1 cellular context compared by ENCODE assay signal in genomic region chr22:36368359-36368983, GRCh38.
TF ChIP-seq lines count a peak whose summit lies in the region.

No MANE protein-coding gene starts in this region.

TF ChIP-seq in H1, 55 proteins besides CTCF, POLR2A, EP300 and RAD21 (continued from another document):
- TF ChIP-seq NANOG (IDR thresholded peaks at IDR 0.05; ENCODE audit: insufficient read depth, low read depth, low read length, poor library complexity, severe bottlenecking) = peak; percentile 69
- no peak; the same call in 1 of the 2 replicates for TF ChIP-seq SP4 (IDR thresholded peaks at IDR 0.05; ENCODE audit: low read length)
- 0 out of 2 replicates have a peak, but pooled peaks have one; percentile 14 for TF ChIP-seq YY1 (IDR thresholded peaks at IDR 0.05; ENCODE audit: low read depth, low read length)
- TF ChIP-seq BRCA1 (IDR thresholded peaks at IDR 0.05; ENCODE audit: low read depth, low read length) = no peak
- TF ChIP-seq SIRT6 (IDR thresholded peaks at IDR 0.05; ENCODE audit: low read length) = no peak
- no peak for TF ChIP-seq KDM5A (IDR thresholded peaks at IDR 0.05; ENCODE audit: low read length)
- no peak for TF ChIP-seq BCL11A (IDR thresholded peaks at IDR 0.05; ENCODE audit: low read depth in 2 of 2, low read length in 2 of 2)
- no peak for TF ChIP-seq FOSL1 (IDR thresholded peaks at IDR 0.05; ENCODE audit: insufficient read depth, low read depth, low read length)
- no peak for TF ChIP-seq NRF1 (IDR thresholded peaks at IDR 0.05; ENCODE audit: low read depth, low read length)
- no peak for TF ChIP-seq SUZ12 (IDR thresholded peaks at IDR 0.05; ENCODE audit: low read length)
- no peak for TF ChIP-seq POU5F1 (IDR thresholded peaks at IDR 0.05; ENCODE audit: low read depth, low read length)
- TF ChIP-seq RBBP5 (IDR thresholded peaks at IDR 0.05; ENCODE audit: borderline replicate concordance, low read depth, low read length) = peak; percentile 75; the same call in 1 of the 2 replicates
- TF ChIP-seq HDAC6 (IDR thresholded peaks at IDR 0.05; ENCODE audit: low read depth, low read length) = no peak
- no peak for TF ChIP-seq MAX (IDR thresholded peaks at IDR 0.05)
- TF ChIP-seq ASH2L (IDR thresholded peaks at IDR 0.05; ENCODE audit: low read length) = peak; percentile 43
- no peak for TF ChIP-seq KDM4A (IDR thresholded peaks at IDR 0.05; ENCODE audit: low read depth, low read length, severe bottlenecking)
- TF ChIP-seq SP2 (IDR thresholded peaks at IDR 0.05; ENCODE audit: low read length) = no peak
- TF ChIP-seq RXRA (IDR thresholded peaks at IDR 0.05; ENCODE audit: insufficient read depth, low read depth, low read length) = no peak
- TF ChIP-seq USF2 (IDR thresholded peaks at IDR 0.05; ENCODE audit: low read length) = no peak
- TF ChIP-seq RNF2 (IDR thresholded peaks at IDR 0.05; ENCODE audit: borderline replicate concordance, low read depth, low read length, missing control alignments, poor library complexity, severe bottlenecking) = no peak
- no peak for TF ChIP-seq SIX5 (IDR thresholded peaks at IDR 0.05; ENCODE audit: low read depth, low read length)
- no peak for TF ChIP-seq KDM1A (IDR thresholded peaks at IDR 0.05; ENCODE audit: borderline replicate concordance, low read length)
- no peak for TF ChIP-seq JUN (IDR thresholded peaks at IDR 0.05; ENCODE audit: low read depth, low read length)
- no peak; the same call in 1 of the 2 replicates for TF ChIP-seq ATF2 (IDR thresholded peaks at IDR 0.05; ENCODE audit: low read length)
- TF ChIP-seq SRF (IDR thresholded peaks at IDR 0.05; ENCODE audit: low read depth, low read length) = 0 out of 2 replicates have a peak, but pooled peaks have one; percentile 6
- TF ChIP-seq TBP (IDR thresholded peaks at IDR 0.05; ENCODE audit: low read depth, low read length) = no peak
- no peak for TF ChIP-seq TAF7 (optimal IDR thresholded peaks at IDR 0.05; ENCODE audit: borderline replicate concordance, low read depth, low read length)
- no peak for TF ChIP-seq HDAC2 (IDR thresholded peaks at IDR 0.05; ENCODE audit: borderline replicate concordance in 1 of 2, low read depth in 2 of 2, low read length in 2 of 2)
TF ChIP-seq in H1: peak in this region for 12.
